20 cellular contexts compared by ENCODE assay signal in the genomic region with DNA sequence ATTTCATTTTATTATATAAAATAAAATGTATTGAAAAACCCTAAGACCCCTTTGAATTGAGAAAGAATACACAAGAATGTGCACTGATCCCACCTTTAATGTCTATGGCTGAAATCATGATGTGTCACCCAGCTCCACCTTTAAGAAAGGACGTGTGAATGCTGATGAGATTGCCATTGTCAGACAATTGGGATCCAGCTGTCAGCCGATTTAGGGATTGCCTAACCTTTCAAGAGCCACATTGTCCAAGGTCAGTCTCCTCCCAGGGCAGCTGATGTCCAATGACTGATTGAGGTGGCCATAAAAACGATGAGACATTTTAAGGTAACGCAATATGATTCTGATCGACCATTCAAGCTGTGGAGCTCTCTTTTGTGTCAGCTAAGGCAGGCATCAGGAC.
"Had no signal": no experiment of that assay in that cellular context is flagged by ENCODE, and none has a peak within 500 bp of the region (broad histone marks: within the 10 kb centered on the region; RNA-seq: fewer than 3 reads in every experiment).

No MANE protein-coding gene starts in this region.

- H3K36me3 Mint-ChIP-seq: naive thymus-derived CD4-positive, alpha-beta T cell; stimulated activated memory B cell treated with anti-CD40 and anti-IgM and Interleukin-4, amounts not matched to agents 10 μg/mL and 1 μg/mL and 100 μg/mL, for 72 hours had no signal

- FAIRE-seq: endothelial cell of umbilical vein, islet of Langerhans had no signal

- H3K27ac ChIP-seq: colonic mucosa, foreskin keratinocyte, spleen, testis, tibial nerve, upper lobe of right lung had no signal

- H3K27me3 Mint-ChIP-seq: naive thymus-derived CD4-positive, alpha-beta T cell; stimulated activated memory B cell treated with anti-CD40 and anti-IgM and Interleukin-4, amounts not matched to agents 10 μg/mL and 1 μg/mL and 100 μg/mL, for 72 hours; stimulated activated naive CD8-positive, alpha-beta T cell treated with anti-CD3 and anti-CD28 coated beads, Interleukin-15, amount 100 ng/mL, for 72 hours had no signal

- H3K4me1 ChIP-seq: colonic mucosa, foreskin keratinocyte, spleen, testis, tibial nerve, upper lobe of right lung had no signal

- H3K9me3 Mint-ChIP-seq: nephron progenitor cell had no signal

- H3K4me3 ChIP-seq: colonic mucosa, spleen, testis, tibial nerve, upper lobe of right lung had no signal

- DNase-seq: colonic mucosa; dermis blood vessel endothelial cell; erythroblast; foreskin keratinocyte; kidney glomerular epithelial cell; naive thymus-derived CD4-positive, alpha-beta T cell; nephron progenitor cell; posterior cingulate gyrus; spleen; stimulated activated CD4-positive, alpha-beta T cell treated with anti-CD3 and anti-CD28 coated beads, Interleukin-15, amount 100 ng/mL, for 24 hours; stimulated activated CD4-positive, alpha-beta T cell treated with anti-CD3 and anti-CD28 coated beads, Interleukin-1b, Interleukin-23, amount 100 ng/mL, for 48 hours; stimulated activated CD4-positive, alpha-beta T cell treated with anti-CD3 and anti-CD28 coated beads, Interleukin-4, amount 100 ng/mL, for 24 hours; stimulated activated naive CD8-positive, alpha-beta T cell treated with anti-CD3 and anti-CD28 coated beads, Interleukin-15, amount 100 ng/mL, for 72 hours; testis; upper lobe of right lung had no signal

- H3K9me3 ChIP-seq: colonic mucosa, testis, tibial nerve, upper lobe of right lung had no signal

- H3K4me1 Mint-ChIP-seq: naive thymus-derived CD4-positive, alpha-beta T cell; nephron progenitor cell; stimulated activated memory B cell treated with anti-CD40 and anti-IgM and Interleukin-4, amounts not matched to agents 10 μg/mL and 1 μg/mL and 100 μg/mL, for 72 hours; stimulated activated naive CD8-positive, alpha-beta T cell treated with anti-CD3 and anti-CD28 coated beads, Interleukin-15, amount 100 ng/mL, for 72 hours had no signal

- H3K36me3 ChIP-seq: colonic mucosa, spleen, tibial nerve, upper lobe of right lung had no signal

- H3K27ac Mint-ChIP-seq: naive thymus-derived CD4-positive, alpha-beta T cell; nephron progenitor cell; stimulated activated memory B cell treated with anti-CD40 and anti-IgM and Interleukin-4, amounts not matched to agents 10 μg/mL and 1 μg/mL and 100 μg/mL, for 72 hours; stimulated activated naive CD8-positive, alpha-beta T cell treated with anti-CD3 and anti-CD28 coated beads, Interleukin-15, amount 100 ng/mL, for 72 hours had no signal

- H3K27me3 ChIP-seq: colonic mucosa, foreskin keratinocyte, spleen, testis, tibial nerve, upper lobe of right lung had no signal

- H3K4me3 Mint-ChIP-seq: naive thymus-derived CD4-positive, alpha-beta T cell; nephron progenitor cell; stimulated activated memory B cell treated with anti-CD40 and anti-IgM and Interleukin-4, amounts not matched to agents 10 μg/mL and 1 μg/mL and 100 μg/mL, for 72 hours; stimulated activated naive CD8-positive, alpha-beta T cell treated with anti-CD3 and anti-CD28 coated beads, Interleukin-15, amount 100 ng/mL, for 72 hours had no signal

- ATAC-seq: foreskin keratinocyte; naive thymus-derived CD4-positive, alpha-beta T cell; sciatic nerve; stimulated activated memory B cell treated with anti-CD40 and anti-IgM and Interleukin-4, amounts not matched to agents 10 μg/mL and 1 μg/mL and 100 μg/mL, for 72 hours; stimulated activated naive CD8-positive, alpha-beta T cell treated with anti-CD3 and anti-CD28 coated beads, Interleukin-15, amount 100 ng/mL, for 72 hours; upper lobe of right lung had no signal
